ENCODE assay signal across 1 cellular context in genomic region chr17:42684033-42684625, GRCh38.
TF ChIP-seq lines count a peak whose summit lies in the region.

No MANE protein-coding gene starts in this region.

TF ChIP-seq in GM23338, 12 proteins besides CTCF, POLR2A, EP300 and RAD21 (continued from another document):
- no peak for TF ChIP-seq ZNF462 (CRISPR knock-in tag; IDR thresholded peaks at IDR 0.05)
- no peak for TF ChIP-seq JUNB (IDR thresholded peaks at IDR 0.05; ENCODE audit: unreplicated experiment)
- no peak for TF ChIP-seq EZH2phosphoT487 (IDR thresholded peaks at IDR 0.05; ENCODE audit: unreplicated experiment)
